ENCODE assay signal across 8 cellular contexts in genomic region chr6:156564128-156564806, GRCh38.
A peak's percentile ranks its signal among the peaks of the same experiment; 100 is the strongest.
DNase-seq lines count a peak whose midpoint lies in the region; FAIRE-seq and TF ChIP-seq lines count a peak whose summit lies in the region.

No MANE protein-coding gene starts in this region.

- no peaks in the 10 kb centered on the region for H3K36me3 Mint-ChIP-seq in type B pancreatic cell

- no peak overlapping the region for H3K4me2 ChIP-seq in trophoblast cell (ENCODE audit: low read length)

- no peak overlapping the region for H3K18ac ChIP-seq in trophoblast cell (ENCODE audit: low read length)

- FAIRE-seq in G401.6 (lab: Jason Lieb, UNC), result peak; percentile 15

- H3K79me2 ChIP-seq in trophoblast cell (ENCODE audit: control insufficient read depth, insufficient read depth, low read length, poor library complexity), result no peaks in the 10 kb centered on the region

- H3K27ac Mint-ChIP-seq in type B pancreatic cell, result no peak overlapping the region

- no peak overlapping the region for H2AK5ac ChIP-seq in trophoblast cell (ENCODE audit: low read length)

- H3K23ac ChIP-seq in trophoblast cell (ENCODE audit: low read length), result no peak overlapping the region

- H3K27ac ChIP-seq in SJCRH30 (no peak overlapping the region), trophoblast cell (ENCODE audit: low read depth, low read length) (no peak overlapping the region)

- peaks cover 4% of the 10 kb centered on the region for H3K4me1 Mint-ChIP-seq in type B pancreatic cell (ENCODE audit: unreplicated experiment)

- H4K12ac ChIP-seq in trophoblast cell (ENCODE audit: low read depth, low read length), result no peak overlapping the region

- 0 out of 2 replicates have a peak, but pooled peaks cover 3% of the 10 kb centered on the region for H3K4me1 ChIP-seq in SJCRH30
- no peaks in the 10 kb centered on the region for H3K4me1 ChIP-seq in trophoblast cell (ENCODE audit: control insufficient read depth in 1 of 2, insufficient read depth in 2 of 2, low read length in 2 of 2)

- TF ChIP-seq CTCF in LNCaP clone FGC (IDR thresholded peaks at IDR 0.05; ENCODE audit: control insufficient read depth, extremely low read depth, insufficient read depth) (peak; percentile 91), type B pancreatic cell (conservative IDR thresholded peaks at IDR 0.05) (peak; percentile 95)

- H3K27me3 ChIP-seq in SJCRH30 (no peaks in the 10 kb centered on the region), trophoblast cell (ENCODE audit: insufficient read depth, low read length) (no peaks in the 10 kb centered on the region)

- no peak overlapping the region for H2AFZ ChIP-seq in trophoblast cell (ENCODE audit: insufficient read depth, low read length, poor library complexity)

- DNase-seq in H4 (ENCODE audit: low spot score), result peak; percentile 19
- no peak for DNase-seq in LNCaP clone FGC (ENCODE audit: low read depth)
- DNase-seq in SJCRH30, result peak; percentile 54 to 79
- peak; percentile 64 for DNase-seq in activated gamma-delta T cell treated with anti-CD3 and anti-CD28 coated beads, Interleukin-2, amount 50 U/mL, for 16 hours (ENCODE audit: low read depth)
- peak; percentile 84 for DNase-seq in germinal center (ENCODE audit: low spot score)
- peak; percentile 58 to 84 for DNase-seq in trophoblast cell
- DNase-seq in type B pancreatic cell (ENCODE audit: extremely low spot score, unreplicated experiment), result peak; percentile 81

- no peaks in the 10 kb centered on the region for H3K9me3 ChIP-seq in SJCRH30 (replicated peaks)
- peaks cover 4% of the 10 kb centered on the region for H3K9me3 ChIP-seq in trophoblast cell (ENCODE audit: insufficient read depth, low read depth, low read length)

- H3K9ac ChIP-seq in trophoblast cell (ENCODE audit: low read length), result no peak overlapping the region

- no peak overlapping the region for H4K8ac ChIP-seq in trophoblast cell (ENCODE audit: low read depth, low read length)

- peaks cover 3% of the 10 kb centered on the region for H3K27me3 Mint-ChIP-seq in type B pancreatic cell

- H3K4ac ChIP-seq in trophoblast cell (ENCODE audit: low read depth, low read length), result no peak overlapping the region

- H3K4me3 Mint-ChIP-seq in type B pancreatic cell, result no peak overlapping the region

- no CpG with 5 or more reads among the region's 14 CpGs for WGBS in trophoblast cell (ENCODE audit: extremely low coverage, insufficient coverage, insufficient read length)

- no peak overlapping the region for H2BK120ac ChIP-seq in trophoblast cell (ENCODE audit: insufficient read depth, low read length, poor library complexity)

- no peak overlapping the region for H2BK5ac ChIP-seq in trophoblast cell (ENCODE audit: low read depth, low read length, poor library complexity)

- H3K9me3 Mint-ChIP-seq in type B pancreatic cell, result peaks cover 10% of the 10 kb centered on the region

- no peaks in the 10 kb centered on the region for H3K79me1 ChIP-seq in trophoblast cell (ENCODE audit: low read length)

- no peak overlapping the region for H4K91ac ChIP-seq in trophoblast cell (ENCODE audit: low read depth, low read length)

- H3K14ac ChIP-seq in trophoblast cell (ENCODE audit: low read length), result no peak overlapping the region

- H3K36me3 ChIP-seq in SJCRH30 (no peaks in the 10 kb centered on the region), trophoblast cell (ENCODE audit: control insufficient read depth in 1 of 2, insufficient read depth in 2 of 2, low read length in 2 of 2) (no peaks in the 10 kb centered on the region)

- no peak overlapping the region for H2BK12ac ChIP-seq in trophoblast cell (ENCODE audit: low read length)

- H3K4me3 ChIP-seq in LNCaP clone FGC (ENCODE audit: low read depth, low read length) (no peak overlapping the region), SJCRH30 (no peak overlapping the region), trophoblast cell (ENCODE audit: low read depth, low read length) (no peak overlapping the region)
